In the genomic region with DNA sequence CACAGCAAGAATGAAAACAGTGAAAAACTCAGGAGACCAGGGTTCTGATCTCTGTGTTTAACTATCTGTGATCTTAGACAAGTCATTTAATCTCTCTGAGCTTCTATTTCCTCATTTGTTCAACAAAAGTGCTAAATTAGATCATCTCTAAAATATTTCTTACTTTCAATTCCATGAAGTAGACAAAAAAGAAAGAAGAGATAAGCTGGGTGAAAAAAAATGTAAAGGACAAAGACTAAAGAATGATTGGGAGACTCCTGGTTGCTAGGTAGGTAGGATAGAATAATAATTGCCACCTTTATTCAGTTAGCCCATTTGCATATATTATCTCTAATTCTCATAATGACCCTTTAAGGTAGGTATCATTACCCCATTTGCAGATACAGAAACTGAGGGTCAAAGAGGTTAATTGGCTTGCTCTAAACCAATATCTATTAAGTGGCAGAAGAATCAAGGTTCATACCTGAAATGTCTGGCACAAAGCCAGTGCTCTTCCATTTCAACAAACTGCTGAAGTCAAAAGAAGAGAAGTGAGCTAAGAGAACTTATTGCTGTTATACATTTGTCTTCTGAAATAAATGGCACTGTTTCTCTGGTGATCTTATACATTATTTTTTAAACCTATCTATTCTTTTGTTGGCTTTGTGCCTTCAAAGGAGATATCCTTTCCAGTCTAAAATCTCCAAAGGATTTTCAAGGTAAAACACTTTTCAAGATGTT, we compare ENCODE assay signal across 19 cellular contexts.
DNase-seq lines count a peak whose midpoint lies in the region; TF ChIP-seq lines count a peak whose summit lies in the region.
"Had no signal": no experiment of that assay in that cellular context is flagged by ENCODE, and none has a peak within 500 bp of the region (broad histone marks: within the 10 kb centered on the region; RNA-seq: fewer than 3 reads in every experiment).

No MANE protein-coding gene starts in this region.

- no peaks in the 10 kb centered on the region for H3K27me3 Mint-ChIP-seq in endodermal cell (ENCODE audit: insufficient read depth)
- H3K27me3 Mint-ChIP-seq: activated CD4-positive, alpha-beta T cell treated with anti-CD3 and anti-CD28 coated beads, Interleukin-2, amount 10 ng/mL, durations not matched to agents 24 days and 14 days had no signal

- H3K27ac Mint-ChIP-seq in endodermal cell = no peak overlapping the region
- H3K27ac Mint-ChIP-seq: activated CD4-positive, alpha-beta T cell treated with anti-CD3 and anti-CD28 coated beads, Interleukin-2, amount 10 ng/mL, durations not matched to agents 24 days and 14 days had no signal

- H3K4me1 ChIP-seq in endodermal cell (ENCODE audit: control insufficient read depth, insufficient read depth, low read length) = no peaks in the 10 kb centered on the region

- H3K9me3 Mint-ChIP-seq in endodermal cell = peaks cover 20% of the 10 kb centered on the region

- no peak overlapping the region for H3K27ac ChIP-seq in endodermal cell (ENCODE audit: low read depth, low read length)
- H3K27ac ChIP-seq: neutrophil, thoracic aorta had no signal

- TF ChIP-seq CTCF in endodermal cell (conservative IDR thresholded peaks at IDR 0.05) = no peak

- H3K4me1 Mint-ChIP-seq in endodermal cell = peaks cover 15% of the 10 kb centered on the region
- H3K4me1 Mint-ChIP-seq: activated CD4-positive, alpha-beta T cell treated with anti-CD3 and anti-CD28 coated beads, Interleukin-2, amount 10 ng/mL, durations not matched to agents 24 days and 14 days had no signal

- no peaks in the 10 kb centered on the region for H3K36me3 ChIP-seq in endodermal cell (ENCODE audit: control insufficient read depth, insufficient read depth, low read length)
- H3K36me3 ChIP-seq: neutrophil, thoracic aorta had no signal

- DNase-seq in DMS 273 (lab: John Stamatoyannopoulos, UW; ENCODE audit: unreplicated experiment) (peak; percentile 25), DMS 273 treated with DMSO at 0.1 percent for 48 hours (lab: John Stamatoyannopoulos, UW) (no peak), MV-4-11 (lab: John Stamatoyannopoulos, UW) (peak; percentile 14), NCI-H226 (peak; percentile 26), endodermal cell (no peak), HPDE6-E6E7 (ENCODE audit: extremely low spot score) (no peak), dermis blood vessel endothelial cell (no peak), C1 segment of cervical spinal cord (lab: John Stamatoyannopoulos, UW) (no peak)
- DNase-seq: 8988T; activated CD4-positive, alpha-beta T cell treated with anti-CD3 and anti-CD28 coated beads, Interleukin-2, amount 10 ng/mL, durations not matched to agents 24 days and 14 days; activated CD8-positive, alpha-beta memory T cell treated with anti-CD3 and anti-CD28 coated beads, Interleukin-2, amount 50 U/mL, for 48 hours; activated effector memory CD4-positive, alpha-beta T cell treated with anti-CD3 and anti-CD28 coated beads, Interleukin-2, amount 50 U/mL, for 16 hours; central memory CD4-positive, alpha-beta T cell; DND-41; effector CD8-positive, alpha-beta T cell; left ventricle myocardium superior; stimulated activated CD4-positive, alpha-beta T cell treated with anti-CD3 and anti-CD28 coated beads, Interleukin-12 subunit alpha, Interleukin-12 subunit beta, amount 100 ng/mL, for 4 hours had no signal

- H3K4me3 Mint-ChIP-seq in endodermal cell = no peak overlapping the region
- H3K4me3 Mint-ChIP-seq: activated CD4-positive, alpha-beta T cell treated with anti-CD3 and anti-CD28 coated beads, Interleukin-2, amount 10 ng/mL, durations not matched to agents 24 days and 14 days had no signal

- H3K9ac ChIP-seq in endodermal cell (ENCODE audit: extremely low read depth, low read length, poor library complexity, severe bottlenecking) = no peak overlapping the region

- H3K36me3 Mint-ChIP-seq in endodermal cell (ENCODE audit: low read depth) = peaks cover 5% of the 10 kb centered on the region

- H3K9me3 ChIP-seq in endodermal cell (ENCODE audit: control insufficient read depth, low read length) = peaks cover 21% of the 10 kb centered on the region
- H3K9me3 ChIP-seq: neutrophil had no signal

- no peaks in the 10 kb centered on the region for H3K27me3 ChIP-seq in endodermal cell (ENCODE audit: control insufficient read depth, insufficient read depth, low read length, poor library complexity, severe bottlenecking)
- H3K27me3 ChIP-seq: neutrophil had no signal

- peak overlapping the region; percentile 36 for H3K4me3 ChIP-seq in endodermal cell (ENCODE audit: low read length)
- H3K4me3 ChIP-seq: thoracic aorta had no signal

Comparison
In these comparisons a context has a peak if more than half of its experiments do, and no peak if none do; other contexts are left out.
1. DNase-seq: peak in DMS 273 (single experiment), MV-4-11 (single experiment) and NCI-H226 (single experiment); none in DMS 273 treated with DMSO at 0.1 percent for 48 hours (single experiment), endodermal cell (single experiment), HPDE6-E6E7 (single experiment), dermis blood vessel endothelial cell (single experiment) and C1 segment of cervical spinal cord (0 of 14).